ENCODE assay signal across 8 cellular contexts in the genomic region with DNA sequence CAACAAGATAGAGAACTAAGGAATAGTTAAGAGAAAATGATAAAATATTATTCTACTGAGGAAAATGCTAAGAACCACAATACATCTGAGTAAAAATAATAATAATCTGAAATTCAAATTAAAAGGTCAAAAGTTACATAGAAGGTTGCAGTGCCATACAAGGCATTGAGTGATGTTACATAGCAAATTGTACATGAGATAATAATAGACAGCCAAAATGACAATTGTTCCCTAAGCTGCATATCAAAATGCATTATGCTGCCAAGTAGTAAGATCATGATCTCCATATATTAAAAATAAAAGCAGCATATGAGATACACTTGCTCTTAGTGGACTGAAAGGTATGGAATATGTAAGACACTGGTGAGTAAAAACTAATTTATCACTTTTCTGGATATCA.
"Had no signal": no experiment of that assay in that cellular context is flagged by ENCODE, and none has a peak within 500 bp of the region (broad histone marks: within the 10 kb centered on the region; RNA-seq: fewer than 3 reads in every experiment).

No MANE protein-coding gene starts in this region.

- H3K36me3 ChIP-seq: HAP-1 had no signal

- H3K27ac ChIP-seq: GM23248 had no signal

- H3K9ac ChIP-seq: GM23248 had no signal

- H3K4me3 ChIP-seq: GM23248, GM23338, HAP-1 had no signal

- H3K4me2 ChIP-seq: GM23338 had no signal

- H2AFZ ChIP-seq: GM23248, GM23338 had no signal

- H3K9me3 ChIP-seq: HAP-1 had no signal

- DNase-seq: GM23248, GOT3, H7, H9, HCEC 1CT, HFFc6 had no signal
